Comparison of ENCODE assay signal across 16 cellular contexts in the genomic region with DNA sequence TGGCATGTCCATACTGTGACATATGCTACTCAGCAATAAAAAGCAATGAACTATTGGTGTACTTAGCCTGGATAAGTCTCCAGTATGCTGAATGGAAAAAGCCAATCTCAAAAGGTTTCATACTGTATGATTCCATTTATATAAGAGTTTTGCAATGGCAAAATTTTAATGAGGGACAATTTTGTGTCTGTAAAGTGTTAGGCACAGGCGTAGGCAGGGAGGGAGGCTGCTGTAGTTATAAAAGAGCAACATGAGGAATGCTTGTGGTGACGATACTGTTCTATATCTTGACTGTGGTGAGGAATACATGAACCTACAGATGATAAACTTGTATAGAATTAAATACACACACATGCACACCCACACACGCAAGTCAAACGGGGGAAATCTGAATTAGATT. TPM values are rescaled to one million over a fixed set of nuclear protein-coding genes. Genes with fewer than 3 reads are reported as not detected.
A peak's percentile ranks its signal among the peaks of the same experiment; 100 is the strongest.
DNase-seq lines count a peak whose midpoint lies in the region; ATAC-seq, FAIRE-seq and TF ChIP-seq lines count a peak whose summit lies in the region.
"Had no signal": no experiment of that assay in that cellular context is flagged by ENCODE, and none has a peak within 500 bp of the region (broad histone marks: within the 10 kb centered on the region; RNA-seq: fewer than 3 reads in every experiment).

No MANE protein-coding gene starts in this region.

- TF ChIP-seq POLR2A in HepG2 (IDR thresholded peaks at IDR 0.05; ENCODE audit: insufficient read depth in 1 of 2, low read depth in 2 of 2, low read length in 2 of 2) (no peak), right lobe of liver (IDR thresholded peaks at IDR 0.05) (no peak), Peyer's patch (IDR thresholded peaks at IDR 0.05) (no peak)

- H3K79me2 ChIP-seq in HepG2 (ENCODE audit: insufficient read depth, low read length), result peaks cover 38% of the 10 kb centered on the region

- ATAC-seq in HepG2 (no peak), right lobe of liver (no peak), sciatic nerve (no peak)

- BruUV-seq in HepG2 (replicated peaks; lab: Mats Ljungman, UMichigan), result no TSS peak

- H3K27ac ChIP-seq in HepG2 (ENCODE audit: extremely low read length, insufficient read depth, low read length) (no peak overlapping the region), right lobe of liver (no peak overlapping the region), Peyer's patch (no peak overlapping the region)
- H3K27ac ChIP-seq: 22Rv1, BLaER1, GM23248 had no signal

- no peak for TF ChIP-seq CTCF in HepG2 (CRISPR knock-in tag; IDR thresholded peaks at IDR 0.05)
- TF ChIP-seq CTCF in right lobe of liver (IDR thresholded peaks at IDR 0.05), result no peak
- no peak for TF ChIP-seq CTCF in Peyer's patch (IDR thresholded peaks at IDR 0.05)

- CTCF ChIA-PET in HepG2 (lab: Yijun Ruan, JAX; ENCODE audit: low intra/inter-chr PET ratio, low total read pairs), result no interaction called here

- no peak overlapping the region for H3K4me2 ChIP-seq in HepG2 (ENCODE audit: low read depth, low read length)
- H3K4me2 ChIP-seq: BLaER1 had no signal

- H3K9ac ChIP-seq in HepG2 (ENCODE audit: insufficient read depth, low read depth, low read length), result no peak overlapping the region
- H3K9ac ChIP-seq: BLaER1, GM23248 had no signal

- H3K27me3 ChIP-seq in HepG2 (ENCODE audit: control insufficient read depth in 1 of 2, insufficient read depth in 2 of 2, low read length in 2 of 2), result no peaks in the 10 kb centered on the region
- H3K27me3 ChIP-seq in right lobe of liver, result no peaks in the 10 kb centered on the region
- no peaks in the 10 kb centered on the region for H3K27me3 ChIP-seq in Peyer's patch
- H3K27me3 ChIP-seq: BLaER1 had no signal

- FAIRE-seq in HepG2 (lab: Jason Lieb, UNC), result no peak
- FAIRE-seq: G401.6, GM12891, GM18507 had no signal

- H2AFZ ChIP-seq in HepG2 (ENCODE audit: low read length), result no peak overlapping the region
- H2AFZ ChIP-seq: GM23248 had no signal

- in situ Hi-C loops in HepG2 (cut with HindIII; ENCODE audit: extremely low pct_ligation_motif_present, low pct_unique_long_range_greater_than_20kb), result no loop called here

- H3K9me3 ChIP-seq in HepG2 (ENCODE audit: low read length) (no peaks in the 10 kb centered on the region), right lobe of liver (no peaks in the 10 kb centered on the region), Peyer's patch (no peaks in the 10 kb centered on the region)
- H3K9me3 ChIP-seq: HAP-1 had no signal

- TF ChIP-seq EP300 in HepG2 (IDR thresholded peaks at IDR 0.05; ENCODE audit: low read depth in 2 of 2, low read length in 2 of 2) (no peak), HepG2 (CRISPR knock-in tag; IDR thresholded peaks at IDR 0.05; ENCODE audit: borderline replicate concordance) (no peak)

- WGBS in HepG2 (ENCODE audit: low lambda C conversion rate), result 94% methylated on average over 4 of the region's 4 CpGs
- 88% methylated on average over 4 of the region's 4 CpGs for WGBS in right lobe of liver (ENCODE audit: insufficient coverage, low coverage, low lambda C conversion rate, missing lambda C conversion rate)

- intact Hi-C loops in HepG2 (cut with micrococcal nuclease; ENCODE audit: unreplicated experiment) (no loop called here), right lobe of liver (cut with DNase I) (no loop called here), head of caudate nucleus (cut with DNase I) (no loop called here), sciatic nerve (cut with DNase I) (no loop called here)

- no peaks in the 10 kb centered on the region; the same call in 1 of the 2 replicates for H4K20me1 ChIP-seq in HepG2 (ENCODE audit: insufficient read depth, low read length)
- H4K20me1 ChIP-seq: BLaER1 had no signal

- POLR2A ChIA-PET in HepG2 (lab: Yijun Ruan, JAX), result no interaction called here

- H3K4me1 ChIP-seq in HepG2 (ENCODE audit: insufficient read depth, low read length), result peaks cover 9% of the 10 kb centered on the region; the same call in 1 of the 2 replicates
- H3K4me1 ChIP-seq in right lobe of liver, result no peaks in the 10 kb centered on the region
- no peaks in the 10 kb centered on the region for H3K4me1 ChIP-seq in Peyer's patch
- H3K4me1 ChIP-seq: BLaER1 had no signal

- H3K4me3 ChIP-seq in HepG2 (replicated peaks in 1 of 3; ENCODE audit: insufficient read depth in 1 of 3, low read depth in 2 of 3, low read length in 3 of 3), result no peak overlapping the region
- no peak overlapping the region for H3K4me3 ChIP-seq in right lobe of liver
- no peak overlapping the region for H3K4me3 ChIP-seq in Peyer's patch
- H3K4me3 ChIP-seq: BLaER1, GM23248, HAP-1 had no signal

- H3K36me3 ChIP-seq in HepG2 (replicated peaks in 1 of 2; ENCODE audit: control insufficient read depth in 1 of 2, insufficient read depth in 2 of 2, low read length in 2 of 2) (peaks cover 9 to 12% of the 10 kb centered on the region in 2 experiments; a peak in 4 of 5 replicates), right lobe of liver (no peaks in the 10 kb centered on the region), Peyer's patch (no peaks in the 10 kb centered on the region)
- H3K36me3 ChIP-seq: HAP-1 had no signal

- TF ChIP-seq RAD21 in HepG2 (CRISPR knock-in tag; IDR thresholded peaks at IDR 0.05), result no peak

- DNase-seq in DMS 273 (lab: John Stamatoyannopoulos, UW; ENCODE audit: unreplicated experiment), result peak; percentile 78
- DNase-seq in DMS 273 treated with DMSO at 0.1 percent for 48 hours (lab: John Stamatoyannopoulos, UW), result no peak
- no peak for DNase-seq in HepG2 (ENCODE audit: low spot score)
- DNase-seq in right lobe of liver, result no peak
- peak in 22 of 42 donors; percentile 9 to 74 (median 36) for DNase-seq in head of caudate nucleus
- no peak for DNase-seq in Peyer's patch
- DNase-seq in NAMALWA (ENCODE audit: low spot score), result no peak
- no peak for DNase-seq in sciatic nerve (ENCODE audit: low spot score)
- DNase-seq: CD4-positive, alpha-beta memory T cell; GM23248 had no signal

TF ChIP-seq in HepG2, 621 proteins besides CTCF, POLR2A, EP300 and RAD21:
- TF ChIP-seq, protein P1, sequence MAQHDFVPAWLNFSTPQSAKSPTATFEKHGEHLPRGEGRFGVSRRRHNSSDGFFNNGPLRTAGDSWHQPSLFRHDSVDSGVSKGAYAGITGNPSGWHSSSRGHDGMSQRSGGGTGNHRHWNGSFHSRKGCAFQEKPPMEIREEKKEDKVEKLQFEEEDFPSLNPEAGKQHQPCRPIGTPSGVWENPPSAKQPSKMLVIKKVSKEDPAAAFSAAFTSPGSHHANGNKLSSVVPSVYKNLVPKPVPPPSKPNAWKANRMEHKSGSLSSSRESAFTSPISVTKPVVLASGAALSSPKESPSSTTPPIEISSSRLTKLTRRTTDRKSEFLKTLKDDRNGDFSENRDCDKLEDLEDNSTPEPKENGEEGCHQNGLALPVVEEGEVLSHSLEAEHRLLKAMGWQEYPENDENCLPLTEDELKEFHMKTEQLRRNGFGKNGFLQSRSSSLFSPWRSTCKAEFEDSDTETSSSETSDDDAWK (CRISPR knock-in tag; IDR thresholded peaks at IDR 0.05), result no peak
- TF ChIP-seq ZNF652 (CRISPR knock-in tag; IDR thresholded peaks at IDR 0.05; ENCODE audit: borderline replicate concordance, low read depth), result 0 out of 2 replicates have a peak, but pooled peaks have one; percentile 54
TF ChIP-seq in HepG2: peak in this region for 1.

RNA-seq across cellular contexts. Expression of a gene that starts 44.2 kb away (rescaled TPM):
- 42.4 and 68.9 TPM in 2 replicates for total RNA-seq in HepG2 (2016; rRNA removed; fragmentation: Illumina TruSeq; extraction: Trizol)
- 7.3 TPM in 2 replicates for total RNA-seq in HepG2 (2016; cell fraction: cytosol; rRNA removed; fragmentation: Illumina TruSeq; extraction: Trizol; ENCODE audit: low read depth)
- total RNA-seq in HepG2 (2016; cell fraction: insoluble cytoplasmic fraction; rRNA removed; fragmentation: Illumina TruSeq; extraction: Trizol), result 36.6 and 64.1 TPM in 2 replicates
- total RNA-seq in HepG2 (2016; cell fraction: membrane; rRNA removed; fragmentation: Illumina TruSeq; extraction: Trizol), result 13.6 and 62.2 TPM in 2 replicates
- 117 and 122 TPM in 2 replicates for total RNA-seq in HepG2 (2016; cell fraction: nucleus; rRNA removed; fragmentation: Illumina TruSeq; extraction: Trizol)
- polyA plus RNA-seq in HepG2 (2011; rRNA removed), result 55.9 and 56.7 TPM in 2 replicates
- 28.0 and 47.5 TPM in 2 replicates for polyA plus RNA-seq in HepG2 (2011; cell fraction: cytosol; rRNA removed)
- 39.0 and 50.9 TPM in 2 replicates for polyA plus RNA-seq in HepG2 (2011; cell fraction: nucleus; rRNA removed)
- polyA plus RNA-seq in HepG2 (2012), result 55.3 and 86.1 TPM in 2 replicates
- polyA plus RNA-seq in HepG2 (2016; cell fraction: cytosol; fragmentation: Illumina TruSeq; extraction: Trizol; ENCODE audit: low read depth), result 2.6 and 3.2 TPM in 2 replicates
- 36.0 and 37.9 TPM in 2 replicates for polyA plus RNA-seq in HepG2 (2016; cell fraction: insoluble cytoplasmic fraction; fragmentation: Illumina TruSeq; extraction: Trizol; ENCODE audit: low read depth)
- polyA plus RNA-seq in HepG2 (2016; cell fraction: membrane; fragmentation: Illumina TruSeq; extraction: Trizol; ENCODE audit: low read depth), result 7.2 and 7.6 TPM in 2 replicates
- 24.9 and 26.8 TPM in 2 replicates for polyA plus RNA-seq in HepG2 (2016; cell fraction: nucleus; fragmentation: Illumina TruSeq; extraction: Trizol; ENCODE audit: insufficient read depth, low read depth)
- 1.6 and 88.7 TPM in 2 replicates for polyA minus RNA-seq in HepG2 (2011; rRNA and poly(A)+ RNA removed; ENCODE audit: low replicate concordance)
- polyA minus RNA-seq in HepG2 (2011; cell fraction: cytosol; rRNA and poly(A)+ RNA removed), result 58.0 and 80.2 TPM in 2 replicates
- 775 and 905 TPM in 2 replicates for polyA minus RNA-seq in HepG2 (2011; cell fraction: nucleus; rRNA and poly(A)+ RNA removed)
- 1 to 10 TPM; 5.0 to 9.9 (median 5.7) TPM for total RNA-seq in right lobe of liver
- 10 to 100 TPM in 2 of 4 donors, 1 to 10 TPM in 2; 7.2 to 28.1 (median 9.6) TPM for total RNA-seq in Peyer's patch
- total RNA-seq in sciatic nerve, result 58.5 TPM

Comparison
In these comparisons a context has a peak if more than half of its experiments do, and no peak if none do; other contexts are left out.
1. DNase-seq: peak in DMS 273 (single experiment) and head of caudate nucleus (22 of 42); none in DMS 273 treated with DMSO at 0.1 percent for 48 hours (single experiment), HepG2 (single experiment), right lobe of liver (0 of 3), Peyer's patch (0 of 3), NAMALWA (single experiment) and sciatic nerve (single experiment).